Comparison of ENCODE assay signal across 34 cellular contexts in genomic region chrX:40868868-40869267, GRCh38.
"Had no signal": no experiment of that assay in that cellular context is flagged by ENCODE, and none has a peak within 500 bp of the region (broad histone marks: within the 10 kb centered on the region; RNA-seq: fewer than 3 reads in every experiment).

No MANE protein-coding gene starts in this region.

- H3K27me3 Mint-ChIP-seq: activated B cell treated with CpG ODN at 0.5 μM for 24 hours; activated naive CD8-positive, alpha-beta T cell treated with anti-CD3 and anti-CD28 coated beads for 36 hours had no signal

- H3K36me3 Mint-ChIP-seq: activated CD8-positive, alpha-beta memory T cell treated with anti-CD3 and anti-CD28 coated beads, Interleukin-2, amount 10 ng/mL, durations not matched to agents 7 days and 5 days; activated naive CD4-positive, alpha-beta T cell treated with anti-CD3 and anti-CD28 coated beads, Interleukin-2, amount 50 U/mL, for 72 hours had no signal

- FAIRE-seq: TTC549 had no signal

- DNase-seq: activated B cell treated with CpG ODN at 0.5 μM for 24 hours; activated CD4-positive, alpha-beta memory T cell treated with anti-CD3 and anti-CD28 coated beads, Interleukin-2, amount 10 ng/mL, durations not matched to agents 7 days and 5 days; activated CD4-positive, alpha-beta T cell treated with anti-CD3 and anti-CD28 coated beads for 1 hour; activated CD4-positive, alpha-beta T cell treated with anti-CD3 and anti-CD28 coated beads for 36 hours; activated CD4-positive, alpha-beta T cell treated with anti-CD3 and anti-CD28 coated beads for 48 hours; activated CD4-positive, alpha-beta T cell treated with anti-CD3 and anti-CD28 coated beads, Interleukin-2, amount 10 ng/mL, durations not matched to agents 7 days and 5 days; activated CD4-positive, alpha-beta T cell treated with anti-CD3 and anti-CD28 coated beads, Interleukin-2, amount 50 U/mL, for 48 hours; activated CD8-positive, alpha-beta memory T cell treated with anti-CD3 and anti-CD28 coated beads for 24 hours; activated CD8-positive, alpha-beta memory T cell treated with anti-CD3 and anti-CD28 coated beads, Interleukin-2, amount 10 ng/mL, durations not matched to agents 7 days and 5 days; activated CD8-positive, alpha-beta memory T cell treated with anti-CD3 and anti-CD28 coated beads, Interleukin-2, amount 50 U/mL, for 48 hours; activated CD8-positive, alpha-beta T cell treated with anti-CD3 and anti-CD28 coated beads, Interleukin-2, amount 10 ng/mL, durations not matched to agents 7 days and 5 days; activated effector memory CD4-positive, alpha-beta T cell treated with anti-CD3 and anti-CD28 coated beads, Interleukin-2, amount 50 U/mL, for 16 hours; activated gamma-delta T cell treated with Interleukin-2 at 50 U/mL for 16 hours; activated naive CD4-positive, alpha-beta T cell; activated naive CD4-positive, alpha-beta T cell treated with anti-CD3 and anti-CD28 coated beads for 36 hours; activated naive CD4-positive, alpha-beta T cell treated with anti-CD3 and anti-CD28 coated beads, Interleukin-2, amount 50 U/mL, for 16 hours; activated naive CD8-positive, alpha-beta T cell treated with anti-CD3 and anti-CD28 coated beads for 36 hours; activated T-cell treated with anti-CD3 and anti-CD28 coated beads, Interleukin-2, amount 50 U/mL, for 24 hours; activated T-cell treated with anti-CD3 and anti-CD28 coated beads, Interleukin-2, amount 50 U/mL, for 48 hours; adrenal gland; amniotic stem cell; aorta; body of pancreas; brain microvascular endothelial cell; central memory CD4-positive, alpha-beta T cell; T-helper 1 cell; T-helper 2 cell; T-helper 9 cell had no signal

- H3K27ac ChIP-seq: adrenal gland, body of pancreas, brain microvascular endothelial cell, breast epithelium, VCaP had no signal

- H3K4me3 Mint-ChIP-seq: activated B cell treated with CpG ODN at 0.5 μM for 24 hours; activated CD4-positive, alpha-beta memory T cell treated with anti-CD3 and anti-CD28 coated beads, Interleukin-2, amount 10 ng/mL, durations not matched to agents 7 days and 5 days; activated CD4-positive, alpha-beta T cell treated with anti-CD3 and anti-CD28 coated beads for 36 hours; activated CD4-positive, alpha-beta T cell treated with anti-CD3 and anti-CD28 coated beads, Interleukin-2, amount 10 ng/mL, durations not matched to agents 7 days and 5 days; activated CD8-positive, alpha-beta memory T cell treated with anti-CD3 and anti-CD28 coated beads, Interleukin-2, amount 10 ng/mL, durations not matched to agents 7 days and 5 days; activated CD8-positive, alpha-beta T cell treated with anti-CD3 and anti-CD28 coated beads, Interleukin-2, amount 10 ng/mL, durations not matched to agents 7 days and 5 days; activated naive CD4-positive, alpha-beta T cell treated with anti-CD3 and anti-CD28 coated beads for 36 hours; activated naive CD8-positive, alpha-beta T cell treated with anti-CD3 and anti-CD28 coated beads for 36 hours; activated T-cell treated with anti-CD3 and anti-CD28 coated beads, Interleukin-2, amount 50 U/mL, for 24 hours; T-helper 1 cell treated with Interleukin-12 subunit alpha and Interleukin-12 subunit beta and Interleukin-4 antibody, amounts not matched to agents 30 μg/mL and 1 μg/mL, for 36 hours; T-helper 2 cell treated with Interferon-gamma antibody and Interleukin-4, amounts not matched to agents 5 μg/mL and 100 μg/mL, for 36 hours had no signal

- H3K27ac Mint-ChIP-seq: activated B cell treated with CpG ODN at 0.5 μM for 24 hours; activated CD4-positive, alpha-beta memory T cell treated with anti-CD3 and anti-CD28 coated beads, Interleukin-2, amount 10 ng/mL, durations not matched to agents 7 days and 5 days; activated CD4-positive, alpha-beta T cell treated with anti-CD3 and anti-CD28 coated beads for 36 hours; activated CD4-positive, alpha-beta T cell treated with anti-CD3 and anti-CD28 coated beads, Interleukin-2, amount 10 ng/mL, durations not matched to agents 7 days and 5 days; activated CD8-positive, alpha-beta memory T cell treated with anti-CD3 and anti-CD28 coated beads, Interleukin-2, amount 10 ng/mL, durations not matched to agents 7 days and 5 days; activated CD8-positive, alpha-beta T cell treated with anti-CD3 and anti-CD28 coated beads, Interleukin-2, amount 10 ng/mL, durations not matched to agents 7 days and 5 days; activated naive CD4-positive, alpha-beta T cell treated with anti-CD3 and anti-CD28 coated beads for 36 hours; activated naive CD4-positive, alpha-beta T cell treated with anti-CD3 and anti-CD28 coated beads, Interleukin-2, amount 50 U/mL, for 72 hours; activated naive CD8-positive, alpha-beta T cell treated with anti-CD3 and anti-CD28 coated beads for 36 hours; activated T-cell treated with anti-CD3 and anti-CD28 coated beads, Interleukin-2, amount 50 U/mL, for 24 hours; T-helper 1 cell treated with Interleukin-12 subunit alpha and Interleukin-12 subunit beta and Interleukin-4 antibody, amounts not matched to agents 30 μg/mL and 1 μg/mL, for 36 hours; T-helper 2 cell treated with Interferon-gamma antibody and Interleukin-4, amounts not matched to agents 5 μg/mL and 100 μg/mL, for 36 hours had no signal

- ATAC-seq: activated CD4-positive, alpha-beta T cell treated with anti-CD3 and anti-CD28 coated beads for 36 hours; activated CD8-positive, alpha-beta memory T cell treated with anti-CD3 and anti-CD28 coated beads, Interleukin-2, amount 10 ng/mL, durations not matched to agents 7 days and 5 days; activated CD8-positive, alpha-beta T cell treated with anti-CD3 and anti-CD28 coated beads, Interleukin-2, amount 10 ng/mL, durations not matched to agents 7 days and 5 days; activated naive CD4-positive, alpha-beta T cell treated with anti-CD3 and anti-CD28 coated beads, Interleukin-2, amount 50 U/mL, for 72 hours; body of pancreas had no signal

- H3K4me3 ChIP-seq: adrenal gland, body of pancreas, breast epithelium had no signal

- H3K9me3 Mint-ChIP-seq: activated B cell treated with CpG ODN at 0.5 μM for 24 hours; activated CD4-positive, alpha-beta memory T cell treated with anti-CD3 and anti-CD28 coated beads, Interleukin-2, amount 10 ng/mL, durations not matched to agents 7 days and 5 days; activated CD4-positive, alpha-beta T cell treated with anti-CD3 and anti-CD28 coated beads, Interleukin-2, amount 10 ng/mL, durations not matched to agents 7 days and 5 days; activated naive CD4-positive, alpha-beta T cell treated with anti-CD3 and anti-CD28 coated beads for 36 hours; activated naive CD4-positive, alpha-beta T cell treated with anti-CD3 and anti-CD28 coated beads, Interleukin-2, amount 50 U/mL, for 72 hours; activated naive CD8-positive, alpha-beta T cell treated with anti-CD3 and anti-CD28 coated beads for 36 hours; activated T-cell treated with anti-CD3 and anti-CD28 coated beads, Interleukin-2, amount 50 U/mL, for 24 hours; T-helper 1 cell treated with Interleukin-12 subunit alpha and Interleukin-12 subunit beta and Interleukin-4 antibody, amounts not matched to agents 30 μg/mL and 1 μg/mL, for 36 hours; T-helper 2 cell treated with Interferon-gamma antibody and Interleukin-4, amounts not matched to agents 5 μg/mL and 100 μg/mL, for 36 hours had no signal

- H3K9me3 ChIP-seq: adrenal gland had no signal

- H3K4me1 ChIP-seq: body of pancreas, breast epithelium had no signal
